20 cellular contexts compared by ENCODE assay signal in genomic region chr13:29936961-29937360, GRCh38.
A peak's percentile ranks its signal among the peaks of the same experiment; 100 is the strongest.
DNase-seq lines count a peak whose midpoint lies in the region; ATAC-seq lines count a peak whose summit lies in the region.
"Had no signal": no experiment of that assay in that cellular context is flagged by ENCODE, and none has a peak within 500 bp of the region (broad histone marks: within the 10 kb centered on the region; RNA-seq: fewer than 3 reads in every experiment).

No MANE protein-coding gene starts in this region.

- intact Hi-C loops in left cardiac atrium (cut with DNase I), result no loop called here

- no peak for DNase-seq in activated T-cell treated with anti-CD3 and anti-CD28 coated beads, Interleukin-2, amount 50 U/mL, for 24 hours
- DNase-seq in activated T-cell treated with anti-CD3 and anti-CD28 coated beads, Interleukin-2, amount 50 U/mL, for 1 hour, result no peak
- DNase-seq in activated naive CD8-positive, alpha-beta T cell treated with anti-CD3 and anti-CD28 coated beads, Interleukin-2, amount 10 ng/mL, durations not matched to agents 7 days and 5 days, result no peak
- no peak for DNase-seq in stimulated activated effector memory CD8-positive, alpha-beta T cell treated with anti-CD3 and anti-CD28 coated beads, Interleukin-12 subunit alpha, Interleukin-12 subunit beta, amount 100 ng/mL, for 72 hours (ENCODE audit: low spot score in 2 of 2)
- DNase-seq in mucosa of gallbladder (ENCODE audit: low spot score) (no peak), left cardiac atrium (no peak)
- DNase-seq: activated CD4-positive, alpha-beta T cell treated with anti-CD3 and anti-CD28 coated beads for 48 hours; EL; HCEC 1CT; mammary epithelial cell; NCI-H2171 treated with DMSO at 0.1 percent for 48 hours; NCI-H524 treated with DMSO at 0.1 percent for 48 hours; Peyer's patch; SIG-M5; sigmoid colon; stimulated activated CD4-positive, alpha-beta T cell treated with anti-CD3 and anti-CD28 coated beads, Interleukin-15, amount 100 ng/mL, for 24 hours; substantia nigra had no signal

- peaks cover 43% of the 10 kb centered on the region for H3K4me1 Mint-ChIP-seq in activated T-cell treated with anti-CD3 and anti-CD28 coated beads, Interleukin-2, amount 50 U/mL, for 24 hours (ENCODE audit: low read depth)
- H3K4me1 Mint-ChIP-seq in T-helper 1 cell treated with Interleukin-12 subunit alpha and Interleukin-12 subunit beta and Interleukin-4 antibody, amounts not matched to agents 30 μg/mL and 1 μg/mL, for 36 hours (ENCODE audit: low read depth), result peaks cover 49% of the 10 kb centered on the region
- peaks cover 36% of the 10 kb centered on the region for H3K4me1 Mint-ChIP-seq in activated naive CD8-positive, alpha-beta T cell treated with anti-CD3 and anti-CD28 coated beads, Interleukin-2, amount 10 ng/mL, durations not matched to agents 7 days and 5 days
- H3K4me1 Mint-ChIP-seq in stimulated activated effector memory CD8-positive, alpha-beta T cell treated with anti-CD3 and anti-CD28 coated beads, Interleukin-12 subunit alpha, Interleukin-12 subunit beta, amount 100 ng/mL, for 72 hours, result peaks cover 40% of the 10 kb centered on the region

- no peak overlapping the region for H3K4me3 Mint-ChIP-seq in activated T-cell treated with anti-CD3 and anti-CD28 coated beads, Interleukin-2, amount 50 U/mL, for 24 hours
- H3K4me3 Mint-ChIP-seq in T-helper 1 cell treated with Interleukin-12 subunit alpha and Interleukin-12 subunit beta and Interleukin-4 antibody, amounts not matched to agents 30 μg/mL and 1 μg/mL, for 36 hours, result peak overlapping the region; percentile 92
- H3K4me3 Mint-ChIP-seq in activated naive CD8-positive, alpha-beta T cell treated with anti-CD3 and anti-CD28 coated beads, Interleukin-2, amount 10 ng/mL, durations not matched to agents 7 days and 5 days, result peak overlapping the region; percentile 87
- H3K4me3 Mint-ChIP-seq in stimulated activated effector memory CD8-positive, alpha-beta T cell treated with anti-CD3 and anti-CD28 coated beads, Interleukin-12 subunit alpha, Interleukin-12 subunit beta, amount 100 ng/mL, for 72 hours, result peak overlapping the region; percentile 79

- no peaks in the 10 kb centered on the region for H3K36me3 Mint-ChIP-seq in activated T-cell treated with anti-CD3 and anti-CD28 coated beads, Interleukin-2, amount 50 U/mL, for 24 hours (ENCODE audit: low read depth)
- H3K36me3 Mint-ChIP-seq in T-helper 1 cell treated with Interleukin-12 subunit alpha and Interleukin-12 subunit beta and Interleukin-4 antibody, amounts not matched to agents 30 μg/mL and 1 μg/mL, for 36 hours (ENCODE audit: low read depth), result peaks cover 4% of the 10 kb centered on the region
- no peaks in the 10 kb centered on the region for H3K36me3 Mint-ChIP-seq in activated naive CD8-positive, alpha-beta T cell treated with anti-CD3 and anti-CD28 coated beads, Interleukin-2, amount 10 ng/mL, durations not matched to agents 7 days and 5 days
- peaks cover 4% of the 10 kb centered on the region for H3K36me3 Mint-ChIP-seq in stimulated activated effector memory CD8-positive, alpha-beta T cell treated with anti-CD3 and anti-CD28 coated beads, Interleukin-12 subunit alpha, Interleukin-12 subunit beta, amount 100 ng/mL, for 72 hours

- H3K9me3 Mint-ChIP-seq in activated T-cell treated with anti-CD3 and anti-CD28 coated beads, Interleukin-2, amount 50 U/mL, for 24 hours, result no peaks in the 10 kb centered on the region
- no peaks in the 10 kb centered on the region for H3K9me3 Mint-ChIP-seq in T-helper 1 cell treated with Interleukin-12 subunit alpha and Interleukin-12 subunit beta and Interleukin-4 antibody, amounts not matched to agents 30 μg/mL and 1 μg/mL, for 36 hours
- H3K9me3 Mint-ChIP-seq in activated naive CD8-positive, alpha-beta T cell treated with anti-CD3 and anti-CD28 coated beads, Interleukin-2, amount 10 ng/mL, durations not matched to agents 7 days and 5 days, result no peaks in the 10 kb centered on the region
- no peaks in the 10 kb centered on the region for H3K9me3 Mint-ChIP-seq in stimulated activated effector memory CD8-positive, alpha-beta T cell treated with anti-CD3 and anti-CD28 coated beads, Interleukin-12 subunit alpha, Interleukin-12 subunit beta, amount 100 ng/mL, for 72 hours

- POLR2A ChIA-PET in activated naive CD8-positive, alpha-beta T cell treated with anti-CD3 and anti-CD28 coated beads, Interleukin-2, amount 10 ng/mL, durations not matched to agents 7 days and 5 days (lab: Charles Lee), result interaction anchor here (0.6 to 2.3 kb wide), 6 partner anchors 12 to 178 kb away, joined by 3 to 30 read pairs (median 6); partner anchors contain the start of gene UBL3

- ATAC-seq in activated naive CD8-positive, alpha-beta T cell treated with anti-CD3 and anti-CD28 coated beads, Interleukin-2, amount 10 ng/mL, durations not matched to agents 7 days and 5 days (ENCODE audit: low read depth), result no peak
- no peak for ATAC-seq in stimulated activated effector memory CD8-positive, alpha-beta T cell treated with anti-CD3 and anti-CD28 coated beads, Interleukin-12 subunit alpha, Interleukin-12 subunit beta, amount 100 ng/mL, for 72 hours
- no peak for ATAC-seq in left cardiac atrium
- no peak for ATAC-seq in GM19035 (IDR thresholded peaks at IDR 0.05; ENCODE audit: unreplicated experiment)
- ATAC-seq: A549 had no signal

- H3K27ac Mint-ChIP-seq in activated T-cell treated with anti-CD3 and anti-CD28 coated beads, Interleukin-2, amount 50 U/mL, for 24 hours, result peak overlapping the region; percentile 1
- peak overlapping the region; percentile 97 for H3K27ac Mint-ChIP-seq in T-helper 1 cell treated with Interleukin-12 subunit alpha and Interleukin-12 subunit beta and Interleukin-4 antibody, amounts not matched to agents 30 μg/mL and 1 μg/mL, for 36 hours
- H3K27ac Mint-ChIP-seq in activated naive CD8-positive, alpha-beta T cell treated with anti-CD3 and anti-CD28 coated beads, Interleukin-2, amount 10 ng/mL, durations not matched to agents 7 days and 5 days, result peak overlapping the region; percentile 93
- peak overlapping the region; percentile 94 for H3K27ac Mint-ChIP-seq in stimulated activated effector memory CD8-positive, alpha-beta T cell treated with anti-CD3 and anti-CD28 coated beads, Interleukin-12 subunit alpha, Interleukin-12 subunit beta, amount 100 ng/mL, for 72 hours

- no peaks in the 10 kb centered on the region for H3K27me3 Mint-ChIP-seq in activated T-cell treated with anti-CD3 and anti-CD28 coated beads, Interleukin-2, amount 50 U/mL, for 24 hours
- H3K27me3 Mint-ChIP-seq in T-helper 1 cell treated with Interleukin-12 subunit alpha and Interleukin-12 subunit beta and Interleukin-4 antibody, amounts not matched to agents 30 μg/mL and 1 μg/mL, for 36 hours (ENCODE audit: low read depth), result peaks cover 9% of the 10 kb centered on the region
- no peaks in the 10 kb centered on the region for H3K27me3 Mint-ChIP-seq in activated naive CD8-positive, alpha-beta T cell treated with anti-CD3 and anti-CD28 coated beads, Interleukin-2, amount 10 ng/mL, durations not matched to agents 7 days and 5 days

Comparison
In these comparisons a context has a peak if more than half of its experiments do, and no peak if none do; other contexts are left out.
1. H3K27ac Mint-ChIP-seq: peak in every context shown above with its lines; median percentile 97 in T-helper 1 cell treated with Interleukin-12 subunit alpha and Interleukin-12 subunit beta and Interleukin-4 antibody, amounts not matched to agents 30 μg/mL and 1 μg/mL, for 36 hours; 94 in stimulated activated effector memory CD8-positive, alpha-beta T cell treated with anti-CD3 and anti-CD28 coated beads, Interleukin-12 subunit alpha, Interleukin-12 subunit beta, amount 100 ng/mL, for 72 hours; 93 in activated naive CD8-positive, alpha-beta T cell treated with anti-CD3 and anti-CD28 coated beads, Interleukin-2, amount 10 ng/mL, durations not matched to agents 7 days and 5 days; 1 in activated T-cell treated with anti-CD3 and anti-CD28 coated beads, Interleukin-2, amount 50 U/mL, for 24 hours.